ENCODE assay signal across 26 cellular contexts in the genomic region with DNA sequence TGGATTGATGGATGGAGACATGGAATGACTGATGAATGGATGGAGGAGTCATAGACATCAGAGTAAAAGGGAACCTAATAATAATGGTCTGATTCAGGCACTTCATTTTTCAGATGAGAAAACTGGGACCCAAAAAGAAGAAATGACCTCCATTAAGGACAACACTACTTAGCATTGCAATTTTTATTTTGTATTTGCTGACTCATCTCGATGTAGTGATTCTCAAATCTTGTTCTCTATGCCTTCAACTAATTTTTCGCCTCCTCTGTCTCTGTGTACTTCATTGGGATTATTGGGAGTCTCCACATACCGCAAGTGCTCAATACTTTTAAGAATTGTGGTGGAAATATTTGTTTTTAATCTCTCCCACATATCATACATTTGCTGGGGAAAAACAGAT.
DNase-seq lines count a peak whose midpoint lies in the region; ATAC-seq, FAIRE-seq and TF ChIP-seq lines count a peak whose summit lies in the region.
"Had no signal": no experiment of that assay in that cellular context is flagged by ENCODE, and none has a peak within 500 bp of the region (broad histone marks: within the 10 kb centered on the region; RNA-seq: fewer than 3 reads in every experiment).

No MANE protein-coding gene starts in this region.

- no peak overlapping the region for H4K8ac ChIP-seq in IMR-90 (ENCODE audit: low read depth in 2 of 2, low read length in 2 of 2)

- no peak overlapping the region for H3K56ac ChIP-seq in IMR-90 (ENCODE audit: extremely low read depth, insufficient read depth, low read length)

- H3K9me1 ChIP-seq in IMR-90 (ENCODE audit: insufficient read depth, low read length), result no peaks in the 10 kb centered on the region

- no peaks in the 10 kb centered on the region for H3K79me1 ChIP-seq in IMR-90 (ENCODE audit: low read depth in 1 of 2, low read length in 2 of 2)

- no peak for TF ChIP-seq POLR2A in A549 (IDR thresholded peaks at IDR 0.05; ENCODE audit: low read length)
- TF ChIP-seq POLR2A in IMR-90 (IDR thresholded peaks at IDR 0.05; ENCODE audit: low read depth, low read length), result no peak

- no peak for ATAC-seq in A549
- no peak for ATAC-seq in IMR-90 (ENCODE audit: low read depth)
- ATAC-seq in HG02678 (IDR thresholded peaks at IDR 0.05; ENCODE audit: unreplicated experiment), result no peak
- ATAC-seq: GM12878 had no signal

- H2BK5ac ChIP-seq in IMR-90 (ENCODE audit: low read depth, low read length, poor library complexity, severe bottlenecking), result no peak overlapping the region

- H4K5ac ChIP-seq in IMR-90 (ENCODE audit: low read depth, low read length), result no peak overlapping the region

- no peak for FAIRE-seq in A549 (lab: Jason Lieb, UNC)
- FAIRE-seq: A204.1, GM12878, GM12892, GM18507 had no signal

- H2AFZ ChIP-seq in IMR-90 (replicated peaks; ENCODE audit: low read length, poor library complexity), result no peak overlapping the region
- peak overlapping the region; percentile 39; the same call in 1 of the 2 replicates for H2AFZ ChIP-seq in OCI-LY3 (ENCODE audit: low read depth, low read length)

- H3K9ac ChIP-seq in IMR-90 (ENCODE audit: low read depth, low read length), result no peak overlapping the region
- no peak overlapping the region for H3K9ac ChIP-seq in OCI-LY3 (ENCODE audit: low read length)
- H3K9ac ChIP-seq: BLaER1 had no signal

- BruUV-seq in IMR-90 (replicated peaks; lab: Mats Ljungman, UMichigan), result no TSS peak

- intact Hi-C loops in IMR-90 (cut with micrococcal nuclease), result no loop called here
- intact Hi-C loops in activated CD4-positive, alpha-beta T cell treated with anti-CD3 and anti-CD28 coated beads, Interleukin-2, amount 10 ng/mL, durations not matched to agents 24 days and 14 days (cut with micrococcal nuclease), result no loop called here

- POLR2A ChIA-PET in A549 (lab: Yijun Ruan, JAX), result no interaction called here
- POLR2A ChIA-PET in IMR-90 (lab: Charles Lee; ENCODE audit: unreplicated experiment), result no interaction called here

- H2BK20ac ChIP-seq in IMR-90 (ENCODE audit: low read depth, low read length), result no peak overlapping the region

- no peaks in the 10 kb centered on the region for H3K9me3 Mint-ChIP-seq in activated CD4-positive, alpha-beta T cell treated with anti-CD3 and anti-CD28 coated beads, Interleukin-2, amount 10 ng/mL, durations not matched to agents 24 days and 14 days

- H4K20me1 ChIP-seq in IMR-90 (ENCODE audit: insufficient read depth, low read length) (no peaks in the 10 kb centered on the region), OCI-LY3 (ENCODE audit: insufficient read depth, low read length) (no peaks in the 10 kb centered on the region)
- H4K20me1 ChIP-seq: BLaER1 had no signal

- H4K91ac ChIP-seq in IMR-90 (ENCODE audit: insufficient read depth, low read depth, low read length), result no peak overlapping the region

- H3K27ac ChIP-seq in A549 (no peak overlapping the region), IMR-90 (ENCODE audit: insufficient read depth, low read length) (no peak overlapping the region), OCI-LY3 (ENCODE audit: low read length) (no peak overlapping the region)
- H3K27ac ChIP-seq: BLaER1 had no signal

- DNase-seq in A549 (ENCODE audit: low read depth in 1 of 2, low spot score in 1 of 2) (no peak), IMR-90 (no peak), OCI-M2 (lab: John Stamatoyannopoulos, UW; ENCODE audit: unreplicated experiment) (no peak)
- no peak for DNase-seq in activated CD4-positive, alpha-beta T cell treated with anti-CD3 and anti-CD28 coated beads, Interleukin-2, amount 10 ng/mL, durations not matched to agents 24 days and 14 days
- DNase-seq: 8988T; BE2C; C1 segment of cervical spinal cord; CD4-positive, alpha-beta memory T cell; CD4-positive, CD25-positive, alpha-beta regulatory T cell; CD8-positive, alpha-beta memory T cell; COR-L47; DMS 273 treated with DMSO at 0.1 percent for 48 hours; DMS153; DMS53; DMS79; DND-41; EL; GDM1 had no signal

- H2AK9ac ChIP-seq in IMR-90 (replicated peaks; ENCODE audit: low read depth, low read length, poor library complexity), result no peak overlapping the region

- H2BK120ac ChIP-seq in IMR-90 (ENCODE audit: low read depth, low read length), result no peak overlapping the region

- H3K4me1 ChIP-seq in A549, result no peaks in the 10 kb centered on the region
- no peaks in the 10 kb centered on the region for H3K4me1 ChIP-seq in IMR-90 (ENCODE audit: control insufficient read depth, insufficient read depth, low read length)
- H3K4me1 ChIP-seq in OCI-LY3 (ENCODE audit: low read length), result no peaks in the 10 kb centered on the region
- H3K4me1 ChIP-seq: BE2C had no signal

- H3K4me3 Mint-ChIP-seq in activated CD4-positive, alpha-beta T cell treated with anti-CD3 and anti-CD28 coated beads, Interleukin-2, amount 10 ng/mL, durations not matched to agents 24 days and 14 days, result no peak overlapping the region
- H3K4me3 Mint-ChIP-seq: CD14-positive monocyte; CD4-positive, alpha-beta memory T cell; CD4-positive, CD25-positive, alpha-beta regulatory T cell; CD8-positive, alpha-beta memory T cell had no signal

- no peaks in the 10 kb centered on the region for H3K4me1 Mint-ChIP-seq in activated CD4-positive, alpha-beta T cell treated with anti-CD3 and anti-CD28 coated beads, Interleukin-2, amount 10 ng/mL, durations not matched to agents 24 days and 14 days
- H3K4me1 Mint-ChIP-seq: CD14-positive monocyte; CD4-positive, alpha-beta memory T cell; CD4-positive, CD25-positive, alpha-beta regulatory T cell; CD8-positive, alpha-beta memory T cell had no signal

- WGBS in A549 (ENCODE audit: missing lambda C conversion rate), result 2% methylated on average over 3 of the region's 3 CpGs
- no CpG with 5 or more reads among the region's 3 CpGs for WGBS in IMR-90 (ENCODE audit: extremely low coverage in 2 of 2, insufficient read length in 1 of 2), 2 experiments

- no peaks in the 10 kb centered on the region for H3K36me3 Mint-ChIP-seq in activated CD4-positive, alpha-beta T cell treated with anti-CD3 and anti-CD28 coated beads, Interleukin-2, amount 10 ng/mL, durations not matched to agents 24 days and 14 days (ENCODE audit: low read depth)
- H3K36me3 Mint-ChIP-seq: CD14-positive monocyte; CD4-positive, alpha-beta memory T cell; CD4-positive, CD25-positive, alpha-beta regulatory T cell; CD8-positive, alpha-beta memory T cell had no signal

- TF ChIP-seq CTCF in A549 (IDR thresholded peaks at IDR 0.05) (no peak), IMR-90 (conservative IDR thresholded peaks at IDR 0.05; ENCODE audit: low read depth, low read length) (no peak), OCI-LY3 (IDR thresholded peaks at IDR 0.05; ENCODE audit: low read depth, low read length) (no peak)

- dilution Hi-C loops in IMR-90 (cut with HindIII; ENCODE audit: low sequenced_read_pairs, unreplicated experiment), result no loop called here

- CTCF ChIA-PET in A549 (lab: Yijun Ruan, JAX) (no interaction called here), IMR-90 (lab: Yijun Ruan, JAX) (interaction anchor here (0.7 kb wide), 1 partner anchor 117 kb away, joined by 3 read pairs; no protein-coding TSS in a partner anchor)

- H3K23ac ChIP-seq in IMR-90 (ENCODE audit: low read depth, low read length), result no peak overlapping the region

- no peak for TF ChIP-seq EP300 in A549 (IDR thresholded peaks at IDR 0.05)

- H3K9me3 ChIP-seq in A549 (no peaks in the 10 kb centered on the region), IMR-90 (ENCODE audit: control insufficient read depth, insufficient read depth, low read length) (peaks cover 7% of the 10 kb centered on the region), OCI-LY3 (ENCODE audit: insufficient read depth, low read length) (no peaks in the 10 kb centered on the region)
- H3K9me3 ChIP-seq: BE2C, BLaER1 had no signal

- no peak overlapping the region for H2AK5ac ChIP-seq in IMR-90 (ENCODE audit: low read depth, low read length)

- no peak overlapping the region for H3K18ac ChIP-seq in IMR-90 (ENCODE audit: low read depth, low read length)

- no peaks in the 10 kb centered on the region for H3K27me3 Mint-ChIP-seq in activated CD4-positive, alpha-beta T cell treated with anti-CD3 and anti-CD28 coated beads, Interleukin-2, amount 10 ng/mL, durations not matched to agents 24 days and 14 days
- H3K27me3 Mint-ChIP-seq: CD4-positive, alpha-beta memory T cell; CD4-positive, CD25-positive, alpha-beta regulatory T cell; CD8-positive, alpha-beta memory T cell had no signal

- no peak overlapping the region for H3K14ac ChIP-seq in IMR-90 (replicated peaks; ENCODE audit: low read depth, low read length)

- H3K27ac Mint-ChIP-seq in activated CD4-positive, alpha-beta T cell treated with anti-CD3 and anti-CD28 coated beads, Interleukin-2, amount 10 ng/mL, durations not matched to agents 24 days and 14 days, result no peak overlapping the region
- H3K27ac Mint-ChIP-seq: CD14-positive monocyte; CD4-positive, alpha-beta memory T cell; CD4-positive, CD25-positive, alpha-beta regulatory T cell; CD8-positive, alpha-beta memory T cell had no signal

- in situ Hi-C loops in IMR-90 (cut with MboI; ENCODE audit: low sequenced_read_pairs), result no loop called here

- TF ChIP-seq RAD21 in A549 (conservative IDR thresholded peaks at IDR 0.05 in 1 of 2, IDR thresholded peaks at IDR 0.05 in 1 of 2) (no peak), IMR-90 (IDR thresholded peaks at IDR 0.05; ENCODE audit: low read length) (no peak)

- H3K27me3 ChIP-seq in IMR-90 (ENCODE audit: control insufficient read depth, insufficient read depth, low read length) (no peaks in the 10 kb centered on the region), OCI-LY3 (ENCODE audit: low read depth, low read length) (no peaks in the 10 kb centered on the region)
- H3K27me3 ChIP-seq: BE2C, BLaER1 had no signal

- H2BK15ac ChIP-seq in IMR-90 (ENCODE audit: low read depth, low read length), result no peak overlapping the region

- H3K4me2 ChIP-seq in A549 (no peak overlapping the region), IMR-90 (ENCODE audit: low read depth, low read length) (no peak overlapping the region), OCI-LY3 (ENCODE audit: low read length) (no peak overlapping the region)
- H3K4me2 ChIP-seq: BLaER1 had no signal

- no peak overlapping the region for H3K4ac ChIP-seq in IMR-90 (ENCODE audit: low read depth, low read length)

- H3K79me2 ChIP-seq in OCI-LY3 (ENCODE audit: low read length), result no peaks in the 10 kb centered on the region

- H3K36me3 ChIP-seq in IMR-90 (ENCODE audit: control insufficient read depth, insufficient read depth, low read length) (no peaks in the 10 kb centered on the region), OCI-LY3 (replicated peaks; ENCODE audit: low read depth, low read length) (no peaks in the 10 kb centered on the region)
- H3K36me3 ChIP-seq: BE2C, BLaER1 had no signal

- H3K4me3 ChIP-seq in A549 (no peak overlapping the region), IMR-90 (ENCODE audit: insufficient read depth, low read depth, low read length) (no peak overlapping the region), OCI-LY3 (ENCODE audit: low read length) (no peak overlapping the region)
- H3K4me3 ChIP-seq: BLaER1, GM12878 had no signal

TF ChIP-seq in A549, 52 proteins besides CTCF, POLR2A, EP300 and RAD21 (continues in another document):
- TF ChIP-seq NFE2L2 (conservative IDR thresholded peaks at IDR 0.05; ENCODE audit: low read length), result peak; percentile 28; the same call in 1 of the 2 replicates
- TF ChIP-seq MAFK (IDR thresholded peaks at IDR 0.05; ENCODE audit: partially characterized antibody), result peak; percentile 78

TF ChIP-seq in IMR-90, 13 proteins besides CTCF, POLR2A, EP300 and RAD21:
- peak; percentile 71 for TF ChIP-seq MAFK (IDR thresholded peaks at IDR 0.05; ENCODE audit: low read depth, low read length)
- TF ChIP-seq NFE2L2 (IDR thresholded peaks at IDR 0.05; ENCODE audit: low read depth, low read length), result no peak
